Comparison of ENCODE assay signal across 17 cellular contexts in genomic region chr16:76035689-76036088, GRCh38.
DNase-seq lines count a peak whose midpoint lies in the region; ATAC-seq and TF ChIP-seq lines count a peak whose summit lies in the region.
"Had no signal": no experiment of that assay in that cellular context is flagged by ENCODE, and none has a peak within 500 bp of the region (broad histone marks: within the 10 kb centered on the region; RNA-seq: fewer than 3 reads in every experiment).

No MANE protein-coding gene starts in this region.

- no peaks in the 10 kb centered on the region for H3K79me2 ChIP-seq in mesendoderm (ENCODE audit: control insufficient read depth, insufficient read depth, low read length)

- H3K4me1 ChIP-seq in mesendoderm (ENCODE audit: control insufficient read depth, low read depth, low read length) = no peaks in the 10 kb centered on the region
- H3K4me1 ChIP-seq: Peyer's patch had no signal

- DNase-seq in NCI-H748 (lab: John Stamatoyannopoulos, UW; ENCODE audit: unreplicated experiment) = peak; percentile 14
- no peak for DNase-seq in NCI-H748 treated with DMSO at 0.1 percent for 48 hours (lab: John Stamatoyannopoulos, UW)
- peak; percentile 35 for DNase-seq in LHCN-M2 (ENCODE audit: low read depth)
- DNase-seq in SK-MEL-5 (ENCODE audit: low read depth, low spot score) = peak; percentile 2
- peak; percentile 59 for DNase-seq in mesendoderm
- DNase-seq in CD14-positive monocyte (ENCODE audit: low spot score) = no peak
- DNase-seq: CD4-positive, CD25-positive, alpha-beta regulatory T cell; HCEC 1CT; NCI-H1417 treated with DMSO at 0.1 percent for 48 hours; NCI-H2029 treated with DMSO at 0.1 percent for 48 hours; NCI-H345; NCI-H69; Peyer's patch; SHP77 treated with DMSO at 0.1 percent for 48 hours had no signal

- H3K9ac ChIP-seq in mesendoderm (ENCODE audit: low read length) = no peak overlapping the region
- H3K9ac ChIP-seq: KMS-11 had no signal

- no peak overlapping the region for H2BK5ac ChIP-seq in mesendoderm (ENCODE audit: low read length)

- no peak for TF ChIP-seq CTCF in CD14-positive monocyte (IDR thresholded peaks at IDR 0.05)

- no peaks in the 10 kb centered on the region for H3K27me3 Mint-ChIP-seq in CD14-positive monocyte (ENCODE audit: low read depth in 3 of 3)
- H3K27me3 Mint-ChIP-seq: CD4-positive, CD25-positive, alpha-beta regulatory T cell had no signal

- no peaks in the 10 kb centered on the region for H3K4me1 Mint-ChIP-seq in CD14-positive monocyte
- H3K4me1 Mint-ChIP-seq: CD4-positive, CD25-positive, alpha-beta regulatory T cell had no signal

- no peak overlapping the region for H4K8ac ChIP-seq in mesendoderm (ENCODE audit: low read depth, low read length)

- no peak overlapping the region for H2BK15ac ChIP-seq in mesendoderm (replicated peaks; ENCODE audit: low read depth)

- no peaks in the 10 kb centered on the region for H3K36me3 ChIP-seq in mesendoderm (ENCODE audit: control insufficient read depth, insufficient read depth, low read length)
- H3K36me3 ChIP-seq: Peyer's patch had no signal

- no peak overlapping the region for H3K4me2 ChIP-seq in mesendoderm (ENCODE audit: low read length)
- H3K4me2 ChIP-seq: KMS-11 had no signal

- H3K56ac ChIP-seq in mesendoderm (ENCODE audit: low read length) = no peak overlapping the region

- no peak overlapping the region for H3K27ac Mint-ChIP-seq in CD14-positive monocyte
- H3K27ac Mint-ChIP-seq: CD4-positive, CD25-positive, alpha-beta regulatory T cell had no signal

- intact Hi-C loops in CD14-positive monocyte (cut with micrococcal nuclease) = no loop called here

- H3K27ac ChIP-seq in mesendoderm (ENCODE audit: low read depth, low read length) = no peak overlapping the region
- H3K27ac ChIP-seq: KMS-11, Peyer's patch had no signal

- no peaks in the 10 kb centered on the region for H3K79me1 ChIP-seq in mesendoderm (ENCODE audit: low read length)

- no peak overlapping the region for H2AK5ac ChIP-seq in mesendoderm (ENCODE audit: low read length)

- H3K23ac ChIP-seq in mesendoderm (ENCODE audit: low read length) = no peak overlapping the region

- H2BK120ac ChIP-seq in mesendoderm (ENCODE audit: low read depth, low read length) = no peak overlapping the region

- H3K18ac ChIP-seq in mesendoderm (ENCODE audit: low read length) = no peak overlapping the region

- H3K27me3 ChIP-seq in mesendoderm (ENCODE audit: insufficient read depth, low read length, poor library complexity) = no peaks in the 10 kb centered on the region
- H3K27me3 ChIP-seq: Peyer's patch had no signal

- no peak overlapping the region for H4K5ac ChIP-seq in mesendoderm (ENCODE audit: low read length)

- H3K36me3 Mint-ChIP-seq in CD14-positive monocyte = no peaks in the 10 kb centered on the region
- H3K36me3 Mint-ChIP-seq: CD4-positive, CD25-positive, alpha-beta regulatory T cell had no signal

- peaks cover 2 to 35% (median 9%) of the 10 kb centered on the region in 7 donors for H3K9me3 Mint-ChIP-seq in CD14-positive monocyte

- H3K4me3 ChIP-seq in mesendoderm (ENCODE audit: low read length) = no peak overlapping the region
- H3K4me3 ChIP-seq: Peyer's patch had no signal

- ATAC-seq in HG03108 (IDR thresholded peaks at IDR 0.05; ENCODE audit: unreplicated experiment) = no peak
- no peak for ATAC-seq in HG02840 (IDR thresholded peaks at IDR 0.05; ENCODE audit: low FRiP score, unreplicated experiment)

- in situ Hi-C loops in SK-MEL-5 (cut with HindIII; ENCODE audit: low pct_unique_long_range_greater_than_20kb, low sequenced_read_pairs) = no loop called here

- no CpG with 5 or more reads among the region's 2 CpGs for WGBS in mesendoderm (ENCODE audit: extremely low coverage, insufficient coverage, low lambda C conversion rate)

- H3K4me3 Mint-ChIP-seq in CD14-positive monocyte = no peak overlapping the region
- H3K4me3 Mint-ChIP-seq: CD4-positive, CD25-positive, alpha-beta regulatory T cell had no signal

- no peak overlapping the region for H3K4ac ChIP-seq in mesendoderm (ENCODE audit: low read depth, low read length)

Comparison
In these comparisons a context has a peak if more than half of its experiments do, and no peak if none do; other contexts are left out.
1. DNase-seq: peak in NCI-H748 (single experiment), LHCN-M2 (single experiment), SK-MEL-5 (single experiment) and mesendoderm (single experiment); none in NCI-H748 treated with DMSO at 0.1 percent for 48 hours (single experiment) and CD14-positive monocyte (single experiment).